In genomic region chr2:151422917-151423439, GRCh38 we compare ENCODE assay signal across 9 cellular contexts. TPM values are rescaled to one million over a fixed set of nuclear protein-coding genes. Genes with fewer than 3 reads are reported as not detected.
A peak's percentile ranks its signal among the peaks of the same experiment; 100 is the strongest.
DNase-seq lines count a peak whose midpoint lies in the region; ATAC-seq and TF ChIP-seq lines count a peak whose summit lies in the region.
"Had no signal": no experiment of that assay in that cellular context is flagged by ENCODE, and none has a peak within 500 bp of the region (broad histone marks: within the 10 kb centered on the region; RNA-seq: fewer than 3 reads in every experiment).

No MANE protein-coding gene starts in this region.

- WGBS in urinary bladder = 81% methylated on average over 3 of the region's 3 CpGs
- 72 to 74% methylated on average over 3 of the region's 3 CpGs for WGBS in sigmoid colon, 2 donors

- TF ChIP-seq EP300 in sigmoid colon (IDR thresholded peaks at IDR 0.05) = no peak

- H3K4me1 Mint-ChIP-seq in activated naive CD4-positive, alpha-beta T cell treated with anti-CD3 and anti-CD28 coated beads, Interleukin-2, amount 10 ng/mL, durations not matched to agents 7 days and 5 days = peaks cover 37% of the 10 kb centered on the region

- intact Hi-C loops in sigmoid colon (cut with DNase I) = loop anchor here (5.0 kb wide), 1 partner anchor 151 kb away; no protein-coding TSS in a partner anchor

- H3K27ac Mint-ChIP-seq in activated naive CD4-positive, alpha-beta T cell treated with anti-CD3 and anti-CD28 coated beads, Interleukin-2, amount 10 ng/mL, durations not matched to agents 7 days and 5 days = peak overlapping the region; percentile 21

- no peak for TF ChIP-seq CTCF in sigmoid colon (IDR thresholded peaks at IDR 0.05)

- no peaks in the 10 kb centered on the region for H3K9me3 ChIP-seq in sigmoid colon
- H3K9me3 ChIP-seq: ovary had no signal

- no peak for DNase-seq in activated naive CD4-positive, alpha-beta T cell treated with anti-CD3 and anti-CD28 coated beads, Interleukin-2, amount 10 ng/mL, durations not matched to agents 7 days and 5 days
- DNase-seq in activated naive CD4-positive, alpha-beta T cell treated with Interleukin-2 at 50 U/mL for 16 hours = no peak
- no peak for DNase-seq in effector CD4-positive, alpha-beta T cell
- no peak for DNase-seq in sigmoid colon
- DNase-seq: ovary had no signal

- CTCF ChIA-PET in activated naive CD4-positive, alpha-beta T cell treated with anti-CD3 and anti-CD28 coated beads, Interleukin-2, amount 10 ng/mL, durations not matched to agents 7 days and 5 days (lab: Charles Lee) = interaction anchor here (0.8 kb wide), 2 partner anchors 13 to 14 kb away, joined by 3 to 4 read pairs; partner anchors contain the start of gene RIF1

- H3K27ac ChIP-seq in urinary bladder (ENCODE audit: low read depth) (peak overlapping the region; percentile 10), sigmoid colon (no peak overlapping the region)
- H3K27ac ChIP-seq: ovary had no signal

- H3K36me3 Mint-ChIP-seq in activated naive CD4-positive, alpha-beta T cell treated with anti-CD3 and anti-CD28 coated beads, Interleukin-2, amount 10 ng/mL, durations not matched to agents 7 days and 5 days = peaks cover 53% of the 10 kb centered on the region

- H3K36me3 ChIP-seq in urinary bladder (ENCODE audit: insufficient read depth) (peaks cover 6% of the 10 kb centered on the region), sigmoid colon (peaks cover 17 to 72% (median 21%) of the 10 kb centered on the region in 4 donors)
- H3K36me3 ChIP-seq: ovary had no signal

- H3K4me3 ChIP-seq in urinary bladder (ENCODE audit: low read depth, low read length) (no peak overlapping the region), sigmoid colon (no peak overlapping the region)
- H3K4me3 ChIP-seq: ovary had no signal

- no peaks in the 10 kb centered on the region for H3K9me3 Mint-ChIP-seq in activated naive CD4-positive, alpha-beta T cell treated with anti-CD3 and anti-CD28 coated beads, Interleukin-2, amount 10 ng/mL, durations not matched to agents 7 days and 5 days

- no peak for TF ChIP-seq POLR2A in sigmoid colon (IDR thresholded peaks at IDR 0.05)

- peak; percentile 70 for ATAC-seq in HG02571 (IDR thresholded peaks at IDR 0.05; ENCODE audit: unreplicated experiment)
- peak; percentile 59 for ATAC-seq in HG03571 (IDR thresholded peaks at IDR 0.05; ENCODE audit: unreplicated experiment)
- no peak for ATAC-seq in GM19023 (IDR thresholded peaks at IDR 0.05; ENCODE audit: unreplicated experiment)

- no peaks in the 10 kb centered on the region for H3K27me3 ChIP-seq in sigmoid colon
- H3K27me3 ChIP-seq: ovary had no signal

- H3K4me1 ChIP-seq in urinary bladder (ENCODE audit: insufficient read depth) = no peaks in the 10 kb centered on the region
- H3K4me1 ChIP-seq in sigmoid colon = no peaks in the 10 kb centered on the region

- no peak overlapping the region for H3K4me3 Mint-ChIP-seq in activated naive CD4-positive, alpha-beta T cell treated with anti-CD3 and anti-CD28 coated beads, Interleukin-2, amount 10 ng/mL, durations not matched to agents 7 days and 5 days

- H3K27me3 Mint-ChIP-seq in activated naive CD4-positive, alpha-beta T cell treated with anti-CD3 and anti-CD28 coated beads, Interleukin-2, amount 10 ng/mL, durations not matched to agents 7 days and 5 days = no peaks in the 10 kb centered on the region

RNA-seq across cellular contexts. Expression of gene RIF1, which starts 13.3 kb away (rescaled TPM):
- total RNA-seq in urinary bladder (108 TPM), sigmoid colon (10 to 100 TPM; 31.3 to 38.2 (median 32.9) TPM)
- polyA plus RNA-seq in urinary bladder (6.3 TPM), sigmoid colon (1 to 10 TPM; 1.8 to 5.6 (median 1.8) TPM)
